In genomic region chr4:153402366-153402765, GRCh38 we compare ENCODE assay signal across 24 cellular contexts. TPM values are rescaled to one million over a fixed set of nuclear protein-coding genes. Genes with fewer than 3 reads are reported as not detected.
DNase-seq lines count a peak whose midpoint lies in the region; ATAC-seq and TF ChIP-seq lines count a peak whose summit lies in the region.
"Had no signal": no experiment of that assay in that cellular context is flagged by ENCODE, and none has a peak within 500 bp of the region (broad histone marks: within the 10 kb centered on the region; RNA-seq: fewer than 3 reads in every experiment).

No MANE protein-coding gene starts in this region.

- no peaks in the 10 kb centered on the region for H3K9me3 Mint-ChIP-seq in activated CD4-positive, alpha-beta memory T cell treated with anti-CD3 and anti-CD28 coated beads for 36 hours
- H3K9me3 Mint-ChIP-seq: CD4-positive, alpha-beta memory T cell; IgD-negative memory B cell had no signal

- H3K4me1 Mint-ChIP-seq in activated CD4-positive, alpha-beta memory T cell treated with anti-CD3 and anti-CD28 coated beads for 36 hours (ENCODE audit: low read depth): peaks cover 4% of the 10 kb centered on the region
- H3K4me1 Mint-ChIP-seq: GM23338 had no signal

- DNase-seq in AG10803 (ENCODE audit: low read depth) (peak; percentile 80), NCI-H526 (lab: John Stamatoyannopoulos, UW) (peak; percentile 81 to 84), astrocyte of the hippocampus (ENCODE audit: low read depth, low spot score) (peak; percentile 78), iris pigment epithelial cell (ENCODE audit: low read depth) (peak; percentile 90), mesenteric fat pad (ENCODE audit: low spot score) (no peak), HK-2 (ENCODE audit: unreplicated experiment) (no peak)
- no peak for DNase-seq in activated CD4-positive, alpha-beta memory T cell treated with anti-CD3 and anti-CD28 coated beads for 36 hours
- DNase-seq: ACHN; Caco-2; CD4-positive, alpha-beta memory T cell; DMS 273 treated with DMSO at 0.1 percent for 48 hours; DMS79 treated with DMSO at 0.1 percent for 48 hours; MG63; NCI-H1092; NCI-H1436; NCI-H1930; NCI-H774; NK-92 treated with Interleukin-12 subunit alpha and Interleukin-12 subunit beta, amount 100 ng/mL, for 24 hours; SIG-M5 had no signal

- intact Hi-C loops in activated CD4-positive, alpha-beta memory T cell treated with anti-CD3 and anti-CD28 coated beads for 36 hours (cut with micrococcal nuclease): no loop called here

- ATAC-seq in HG02885 (IDR thresholded peaks at IDR 0.05; ENCODE audit: poor library complexity, unreplicated experiment): no peak
- ATAC-seq: GM23338, HCT116 had no signal

- no peak for TF ChIP-seq CTCF in AG10803 (conservative IDR thresholded peaks at IDR 0.05; ENCODE audit: low read length)

- POLR2A ChIA-PET in activated CD4-positive, alpha-beta memory T cell treated with anti-CD3 and anti-CD28 coated beads for 36 hours (lab: Charles Lee): no interaction called here

- CTCF ChIA-PET in activated CD4-positive, alpha-beta memory T cell treated with anti-CD3 and anti-CD28 coated beads for 36 hours (lab: Charles Lee): interaction anchor here (0.5 to 1.3 kb wide), 2 partner anchors 143 to 241 kb away, joined by 3 to 4 read pairs; no protein-coding TSS in a partner anchor

- H3K27me3 Mint-ChIP-seq in activated CD4-positive, alpha-beta memory T cell treated with anti-CD3 and anti-CD28 coated beads for 36 hours: no peaks in the 10 kb centered on the region
- H3K27me3 Mint-ChIP-seq: CD4-positive, alpha-beta memory T cell; IgD-negative memory B cell had no signal

- no peak overlapping the region for H3K4me3 ChIP-seq in AG10803 (ENCODE audit: low read length)
- H3K4me3 ChIP-seq: BLaER1 treated with 17β-estradiol and CSF1 and Interleukin-3, amounts not matched to agents 10 nM and 100 nM; GM23338; MG63 had no signal

- no peak overlapping the region for H3K27ac Mint-ChIP-seq in activated CD4-positive, alpha-beta memory T cell treated with anti-CD3 and anti-CD28 coated beads for 36 hours
- H3K27ac Mint-ChIP-seq: GM23338, IgD-negative memory B cell had no signal

- H3K4me3 Mint-ChIP-seq in activated CD4-positive, alpha-beta memory T cell treated with anti-CD3 and anti-CD28 coated beads for 36 hours: no peak overlapping the region
- H3K4me3 Mint-ChIP-seq: CD4-positive, alpha-beta memory T cell; GM23338 had no signal

- H3K36me3 Mint-ChIP-seq in activated CD4-positive, alpha-beta memory T cell treated with anti-CD3 and anti-CD28 coated beads for 36 hours: peaks cover 4% of the 10 kb centered on the region
- H3K36me3 Mint-ChIP-seq: CD4-positive, alpha-beta memory T cell had no signal

RNA-seq across cellular contexts. Expression of gene MND1, which starts 57.9 kb away (rescaled TPM):
- total RNA-seq in mesenteric fat pad: not detected
- 10 to 100 TPM; 32.0 to 36.1 TPM for total RNA-seq in activated CD4-positive, alpha-beta memory T cell treated with anti-CD3 and anti-CD28 coated beads for 36 hours
- total RNA-seq: CD4-positive, alpha-beta memory T cell had no signal

Comparison
In these comparisons a context has a peak if more than half of its experiments do, and no peak if none do; other contexts are left out.
1. DNase-seq: peak in AG10803 (single experiment), NCI-H526 (2 of 2), astrocyte of the hippocampus (single experiment) and iris pigment epithelial cell (single experiment); none in mesenteric fat pad (single experiment), HK-2 (single experiment) and activated CD4-positive, alpha-beta memory T cell treated with anti-CD3 and anti-CD28 coated beads for 36 hours (single experiment).
2. RNA of gene MND1, which starts 57.9 kb away (total RNA-seq): 32.0 to 36.1 TPM in activated CD4-positive, alpha-beta memory T cell treated with anti-CD3 and anti-CD28 coated beads for 36 hours; not detected in mesenteric fat pad (single experiment); every median in the first group is over 10 times any median in the second.